In genomic region chr12:58640314-58640713, GRCh38 we compare ENCODE assay signal across 21 cellular contexts.
"Had no signal": no experiment of that assay in that cellular context is flagged by ENCODE, and none has a peak within 500 bp of the region (broad histone marks: within the 10 kb centered on the region; RNA-seq: fewer than 3 reads in every experiment).

No MANE protein-coding gene starts in this region.

- ATAC-seq: activated T-cell treated with anti-CD3 and anti-CD28 coated beads, Interleukin-2, amount 50 U/mL, for 72 hours; effector memory CD8-positive, alpha-beta T cell; natural killer cell treated with Interleukin-12 subunit alpha and Interleukin-12 subunit beta and Interleukin-15 and Interleukin-18, amount 100 ng/mL, for 72 hours; right lobe of liver had no signal

- DNase-seq: activated CD4-positive, alpha-beta T cell treated with anti-CD3 and anti-CD28 coated beads for 1 hour; activated CD8-positive, alpha-beta memory T cell treated with anti-CD3 and anti-CD28 coated beads for 24 hours; activated effector memory CD4-positive, alpha-beta T cell treated with anti-CD3 and anti-CD28 coated beads, Interleukin-2, amount 50 U/mL, for 16 hours; activated naive CD4-positive, alpha-beta T cell treated with anti-CD3 and anti-CD28 coated beads, Interleukin-2, amount 50 U/mL, for 16 hours; activated T-cell treated with anti-CD3 and anti-CD28 coated beads, Interleukin-2, amount 50 U/mL, for 72 hours; effector memory CD8-positive, alpha-beta T cell; esophagus squamous epithelium; hypothalamus; right lobe of liver; spleen; stimulated activated CD8-positive, alpha-beta memory T cell treated with anti-CD3 and anti-CD28 coated beads, Interleukin-4, amount 100 ng/mL, for 48 hours; stimulated activated naive CD4-positive, alpha-beta T cell treated with Interleukin-2 at 50 U/mL for 16 hours; T1000; thyroid gland; WERI-Rb-1 had no signal

- H3K4me3 ChIP-seq: esophagus squamous epithelium, lung, right lobe of liver, spleen, thyroid gland had no signal

- H3K9me3 ChIP-seq: neutrophil, right lobe of liver, thyroid gland had no signal

- H3K4me1 ChIP-seq: esophagus squamous epithelium, parathyroid adenoma, right lobe of liver, spleen, thyroid gland had no signal

- H2AFZ ChIP-seq: parathyroid adenoma had no signal

- H3K79me2 ChIP-seq: parathyroid adenoma had no signal

- H3K9ac ChIP-seq: parathyroid adenoma had no signal

- H3K27ac ChIP-seq: esophagus squamous epithelium, neutrophil, parathyroid adenoma, right lobe of liver, spleen, thyroid gland, WERI-Rb-1 had no signal

- FAIRE-seq: frontal cortex, keratinocyte had no signal

- H3K27me3 ChIP-seq: esophagus squamous epithelium, neutrophil, right lobe of liver, spleen, thyroid gland had no signal

- H3K36me3 ChIP-seq: esophagus squamous epithelium, neutrophil, right lobe of liver, spleen, thyroid gland, WERI-Rb-1 had no signal
